In genomic region chr20:23088891-23089290, GRCh38 we compare ENCODE assay signal across 23 cellular contexts. TPM values are rescaled to one million over a fixed set of nuclear protein-coding genes. Genes with fewer than 3 reads are reported as not detected.
"Had no signal": no experiment of that assay in that cellular context is flagged by ENCODE, and none has a peak within 500 bp of the region (broad histone marks: within the 10 kb centered on the region; RNA-seq: fewer than 3 reads in every experiment).

No MANE protein-coding gene starts in this region.

- FAIRE-seq: RCC 7860 had no signal

- H3K9me3 ChIP-seq: SK-N-SH had no signal

- H3K4me2 ChIP-seq: SK-N-SH had no signal

- H3K9ac ChIP-seq: SK-N-SH had no signal

- DNase-seq: KBM-7, NCI-H1092, NCI-H1105 treated with DMSO at 0.1 percent for 48 hours, NCI-H1417 treated with DMSO at 0.1 percent for 48 hours, NCI-H146, NCI-H1694 treated with DMSO at 0.1 percent for 48 hours, NCI-H1930, NCI-H2081, NCI-H2107, NCI-H226, NCI-H446, NCI-H510A, NCI-H524 treated with DMSO at 0.1 percent for 48 hours, NCI-H69, NCI-H774, RPMI8226, SHP77, SK-N-SH had no signal

RNA-seq across cellular contexts. Expression of gene CD93, which starts 2.8 kb away (rescaled TPM):
- total RNA-seq: LHCN-M2, MCF 10A, SK-MEL-5 had no signal

RNA-seq across cellular contexts. Expression of gene THBD, which starts 39.4 kb away (rescaled TPM):
- total RNA-seq: HT1080, SK-MEL-5 had no signal

RNA-seq across cellular contexts. Expression of gene SSTR4, which starts 53.8 kb away (rescaled TPM):
- total RNA-seq: HT1080, LHCN-M2, MCF 10A, SK-MEL-5 had no signal
- polyA plus RNA-seq: SK-N-SH had no signal
